Comparison of ENCODE assay signal across 36 cellular contexts in genomic region chr22:22979121-22979724, GRCh38.
"Had no signal": no experiment of that assay in that cellular context is flagged by ENCODE, and none has a peak within 500 bp of the region (broad histone marks: within the 10 kb centered on the region; RNA-seq: fewer than 3 reads in every experiment).

No MANE protein-coding gene starts in this region.

- FAIRE-seq: astrocyte, TTC549 had no signal

- H3K9me3 Mint-ChIP-seq: activated CD4-positive, alpha-beta T cell treated with anti-CD3 and anti-CD28 coated beads, Interleukin-2, amount 10 ng/mL, durations not matched to agents 24 days and 14 days; activated T-helper 17 cell treated with anti-CD3 and anti-CD28 coated beads, Interleukin-2, amount 50 U/mL, for 72 hours had no signal

- H3K27ac ChIP-seq: adrenal gland, body of pancreas, brain microvascular endothelial cell, breast epithelium, VCaP had no signal

- H3K27me3 ChIP-seq: adrenal gland, body of pancreas had no signal

- H3K4me1 ChIP-seq: adrenal gland, body of pancreas, breast epithelium had no signal

- H3K36me3 ChIP-seq: adrenal gland, brain microvascular endothelial cell, breast epithelium had no signal

- H3K36me3 Mint-ChIP-seq: activated CD4-positive, alpha-beta memory T cell treated with anti-CD3 and anti-CD28 coated beads for 36 hours had no signal

- H3K4me3 ChIP-seq: adrenal gland, body of pancreas, breast epithelium had no signal

- ATAC-seq: activated CD8-positive, alpha-beta T cell treated with anti-CD3 and anti-CD28 coated beads for 36 hours; activated naive CD4-positive, alpha-beta T cell treated with anti-CD3 and anti-CD28 coated beads, Interleukin-2, amount 50 U/mL, for 72 hours; activated T-cell treated with anti-CD3 and anti-CD28 coated beads, Interleukin-2, amount 50 U/mL, for 4 hours; activated T-cell treated with anti-CD3 and anti-CD28 coated beads, Interleukin-2, amount 50 U/mL, for 72 hours; activated T-helper 17 cell treated with anti-CD3 and anti-CD28 coated beads, Interleukin-2, amount 50 U/mL, for 72 hours; body of pancreas had no signal

- H3K4me1 Mint-ChIP-seq: activated CD4-positive, alpha-beta T cell treated with anti-CD3 and anti-CD28 coated beads, Interleukin-2, amount 10 ng/mL, durations not matched to agents 24 days and 14 days; activated T-helper 17 cell treated with anti-CD3 and anti-CD28 coated beads, Interleukin-2, amount 50 U/mL, for 72 hours had no signal

- DNase-seq: activated B cell treated with CpG ODN at 0.5 μM for 24 hours; activated CD4-positive, alpha-beta memory T cell treated with anti-CD3 and anti-CD28 coated beads for 36 hours; activated CD4-positive, alpha-beta T cell treated with anti-CD3 and anti-CD28 coated beads for 4 hours; activated CD4-positive, alpha-beta T cell treated with anti-CD3 and anti-CD28 coated beads, Interleukin-2, amount 10 ng/mL, durations not matched to agents 24 days and 14 days; activated CD4-positive, alpha-beta T cell treated with anti-CD3 and anti-CD28 coated beads, Interleukin-2, amount 50 U/mL, for 1 hour; activated CD4-positive, alpha-beta T cell treated with anti-CD3 and anti-CD28 coated beads, Interleukin-2, amount 50 U/mL, for 4 hours; activated CD4-positive, CD25-positive, alpha-beta regulatory T cell treated with anti-CD3 and anti-CD28 coated beads, Interleukin-2, amount 50 U/mL, for 72 hours; activated CD8-positive, alpha-beta memory T cell treated with anti-CD3 and anti-CD28 coated beads, Interleukin-2, amount 50 U/mL, for 4 hours; activated CD8-positive, alpha-beta T cell treated with anti-CD3 and anti-CD28 coated beads for 36 hours; activated effector memory CD4-positive, alpha-beta T cell treated with anti-CD3 and anti-CD28 coated beads, Interleukin-2, amount 50 U/mL, for 16 hours; activated gamma-delta T cell treated with Interleukin-2 at 50 U/mL for 16 hours; activated naive CD4-positive, alpha-beta T cell; activated naive CD4-positive, alpha-beta T cell treated with anti-CD3 and anti-CD28 coated beads for 36 hours; activated naive CD4-positive, alpha-beta T cell treated with anti-CD3 and anti-CD28 coated beads, Interleukin-2, amount 50 U/mL, for 16 hours; activated naive CD8-positive, alpha-beta T cell treated with anti-CD3 and anti-CD28 coated beads for 36 hours; activated T-cell treated with anti-CD3 and anti-CD28 coated beads for 4 hours; activated T-cell treated with anti-CD3 and anti-CD28 coated beads, Interleukin-2, amount 50 U/mL, for 1 hour; activated T-cell treated with anti-CD3 and anti-CD28 coated beads, Interleukin-2, amount 50 U/mL, for 4 hours; activated T-cell treated with anti-CD3 and anti-CD28 coated beads, Interleukin-2, amount 50 U/mL, for 72 hours; adrenal gland; amniotic stem cell; aorta; body of pancreas; brain microvascular endothelial cell; central memory CD4-positive, alpha-beta T cell; T-helper 2 cell; T-helper 9 cell had no signal

- H3K27ac Mint-ChIP-seq: activated B cell treated with CpG ODN at 0.5 μM for 24 hours; activated CD4-positive, alpha-beta memory T cell treated with anti-CD3 and anti-CD28 coated beads for 36 hours; activated CD4-positive, alpha-beta T cell treated with anti-CD3 and anti-CD28 coated beads, Interleukin-2, amount 10 ng/mL, durations not matched to agents 24 days and 14 days; activated CD8-positive, alpha-beta T cell treated with anti-CD3 and anti-CD28 coated beads for 36 hours; activated naive CD4-positive, alpha-beta T cell treated with anti-CD3 and anti-CD28 coated beads for 36 hours; activated naive CD4-positive, alpha-beta T cell treated with anti-CD3 and anti-CD28 coated beads, Interleukin-2, amount 50 U/mL, for 72 hours; activated naive CD8-positive, alpha-beta T cell treated with anti-CD3 and anti-CD28 coated beads for 36 hours; activated T-cell treated with anti-CD3 and anti-CD28 coated beads, Interleukin-2, amount 50 U/mL, for 72 hours; activated T-helper 1 cell treated with anti-CD3 and anti-CD28 coated beads, Interleukin-12 subunit alpha, Interleukin-12 subunit beta, Interleukin-2, Interleukin-4 antibody, amounts not matched to agents 30 ng/mL and 10 ng/mL and 1 ng/mL, durations not matched to agents 14 hours and 24 hours and 36 hours; activated T-helper 17 cell treated with anti-CD3 and anti-CD28 coated beads, Interleukin-2, amount 50 U/mL, for 72 hours; T-helper 1 cell treated with Interleukin-12 subunit alpha and Interleukin-12 subunit beta and Interleukin-4 antibody, amounts not matched to agents 30 μg/mL and 1 μg/mL, for 36 hours; T-helper 2 cell treated with Interferon-gamma antibody and Interleukin-4, amounts not matched to agents 5 μg/mL and 100 μg/mL, for 36 hours had no signal

- H3K9me3 ChIP-seq: body of pancreas had no signal

- H3K4me3 Mint-ChIP-seq: activated B cell treated with CpG ODN at 0.5 μM for 24 hours; activated CD4-positive, alpha-beta memory T cell treated with anti-CD3 and anti-CD28 coated beads for 36 hours; activated CD4-positive, alpha-beta T cell treated with anti-CD3 and anti-CD28 coated beads, Interleukin-2, amount 10 ng/mL, durations not matched to agents 24 days and 14 days; activated CD8-positive, alpha-beta T cell treated with anti-CD3 and anti-CD28 coated beads for 36 hours; activated naive CD4-positive, alpha-beta T cell treated with anti-CD3 and anti-CD28 coated beads for 36 hours; activated naive CD8-positive, alpha-beta T cell treated with anti-CD3 and anti-CD28 coated beads for 36 hours; activated T-cell treated with anti-CD3 and anti-CD28 coated beads, Interleukin-2, amount 50 U/mL, for 4 hours; activated T-cell treated with anti-CD3 and anti-CD28 coated beads, Interleukin-2, amount 50 U/mL, for 72 hours; activated T-helper 1 cell treated with anti-CD3 and anti-CD28 coated beads, Interleukin-12 subunit alpha, Interleukin-12 subunit beta, Interleukin-2, Interleukin-4 antibody, amounts not matched to agents 30 ng/mL and 10 ng/mL and 1 ng/mL, durations not matched to agents 14 hours and 24 hours and 36 hours; activated T-helper 17 cell treated with anti-CD3 and anti-CD28 coated beads, Interleukin-2, amount 50 U/mL, for 72 hours; T-helper 1 cell treated with Interleukin-12 subunit alpha and Interleukin-12 subunit beta and Interleukin-4 antibody, amounts not matched to agents 30 μg/mL and 1 μg/mL, for 36 hours; T-helper 2 cell treated with Interferon-gamma antibody and Interleukin-4, amounts not matched to agents 5 μg/mL and 100 μg/mL, for 36 hours had no signal
